In genomic region chr9:71323357-71323756, GRCh38 we compare ENCODE assay signal across 25 cellular contexts.
"Had no signal": no experiment of that assay in that cellular context is flagged by ENCODE, and none has a peak within 500 bp of the region (broad histone marks: within the 10 kb centered on the region; RNA-seq: fewer than 3 reads in every experiment).

No MANE protein-coding gene starts in this region.

- H3K4me3 Mint-ChIP-seq: dendritic cell treated with granulocyte-macrophage colony-stimulating factor and Interleukin-4, amounts not matched to agents 40 ng/mL and 50 ng/mL, for 4 days; effector memory CD8-positive, alpha-beta T cell; endodermal cell had no signal

- H3K27me3 Mint-ChIP-seq: dendritic cell treated with granulocyte-macrophage colony-stimulating factor and Interleukin-4, amounts not matched to agents 40 ng/mL and 50 ng/mL, for 4 days had no signal

- H3K4me3 ChIP-seq: colonic mucosa, coronary artery, dorsolateral prefrontal cortex, esophagus muscularis mucosa, esophagus squamous epithelium, gastrocnemius medialis, gastroesophageal sphincter, heart left ventricle, heart right ventricle had no signal

- H3K4me1 ChIP-seq: colonic mucosa, esophagus muscularis mucosa, esophagus squamous epithelium, foreskin keratinocyte, gastrocnemius medialis, gastroesophageal sphincter, heart left ventricle, heart right ventricle had no signal

- H3K4me1 Mint-ChIP-seq: endodermal cell had no signal

- ATAC-seq: effector memory CD8-positive, alpha-beta T cell; esophagus mucosa; foreskin keratinocyte; gastrocnemius medialis; gastroesophageal sphincter; heart left ventricle; heart right ventricle had no signal

- H3K27me3 ChIP-seq: colonic mucosa, esophagus muscularis mucosa, esophagus squamous epithelium, foreskin keratinocyte, heart left ventricle had no signal

- H3K9me3 Mint-ChIP-seq: dendritic cell treated with granulocyte-macrophage colony-stimulating factor and Interleukin-4, amounts not matched to agents 40 ng/mL and 50 ng/mL, for 4 days; effector memory CD8-positive, alpha-beta T cell; endodermal cell had no signal

- H3K27ac ChIP-seq: colonic mucosa, coronary artery, dorsolateral prefrontal cortex, epithelial cell of prostate, esophagus muscularis mucosa, esophagus squamous epithelium, foreskin keratinocyte, gastrocnemius medialis, gastroesophageal sphincter, heart left ventricle, heart right ventricle had no signal

- H3K9me3 ChIP-seq: colonic mucosa, esophagus muscularis mucosa, esophagus squamous epithelium, gastrocnemius medialis, gastroesophageal sphincter, heart left ventricle, heart right ventricle had no signal

- H3K36me3 ChIP-seq: colonic mucosa, esophagus muscularis mucosa, esophagus squamous epithelium, gastrocnemius medialis, gastroesophageal sphincter, heart left ventricle, heart right ventricle had no signal

- H3K27ac Mint-ChIP-seq: dendritic cell treated with granulocyte-macrophage colony-stimulating factor and Interleukin-4, amounts not matched to agents 40 ng/mL and 50 ng/mL, for 4 days; effector memory CD8-positive, alpha-beta T cell; endodermal cell had no signal

- DNase-seq: colonic mucosa; cortex of kidney; dermis blood vessel endothelial cell; dorsolateral prefrontal cortex; effector CD4-positive, alpha-beta T cell; effector CD8-positive, alpha-beta T cell; effector memory CD4-positive, alpha-beta T cell; effector memory CD8-positive, alpha-beta T cell; endodermal cell; erythroblast; esophagus squamous epithelium; foreskin fibroblast; foreskin keratinocyte; foreskin melanocyte; gastrocnemius medialis; glutamatergic neuron; head of caudate nucleus; heart left ventricle; heart right ventricle had no signal
